ENCODE assay signal across 29 cellular contexts in the genomic region with DNA sequence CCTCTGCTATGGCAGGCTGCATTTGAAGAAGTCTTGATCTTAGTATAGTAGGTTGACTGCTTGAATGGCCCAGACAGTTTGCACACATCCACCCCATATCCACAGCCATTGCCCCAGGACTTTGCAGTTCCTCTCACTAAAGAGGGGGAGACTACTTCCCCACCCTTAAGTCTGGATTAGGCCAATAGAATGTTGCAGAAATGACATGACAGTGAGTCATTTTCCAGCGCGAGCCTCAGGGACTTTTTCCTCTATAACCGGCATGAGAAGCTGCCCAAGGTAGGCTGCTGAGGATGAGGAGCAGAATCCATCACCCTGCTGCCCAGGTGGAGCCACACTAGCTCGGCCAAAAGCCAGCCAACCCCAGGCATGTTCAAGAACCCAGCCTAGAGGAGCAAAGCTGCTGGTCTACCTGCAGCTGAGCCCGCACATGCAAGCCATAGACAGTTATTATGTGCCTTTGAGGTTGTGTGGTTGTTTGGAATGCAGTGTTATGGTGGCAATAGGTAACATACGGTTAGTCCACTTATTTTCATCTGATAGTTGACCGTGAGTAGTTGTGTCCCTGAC.
DNase-seq lines count a peak whose midpoint lies in the region; ATAC-seq, FAIRE-seq and TF ChIP-seq lines count a peak whose summit lies in the region.
"Had no signal": no experiment of that assay in that cellular context is flagged by ENCODE, and none has a peak within 500 bp of the region (broad histone marks: within the 10 kb centered on the region; RNA-seq: fewer than 3 reads in every experiment).

No MANE protein-coding gene starts in this region.

- no peak overlapping the region for H3K27ac ChIP-seq in A549
- no peak overlapping the region for H3K27ac ChIP-seq in heart left ventricle
- H3K27ac ChIP-seq: BLaER1 treated with 17β-estradiol and CSF1 and Interleukin-3, amounts not matched to agents 10 nM and 100 nM; colonic mucosa; right atrium auricular region; tibial nerve; VCaP had no signal

- FAIRE-seq in A549 (lab: Jason Lieb, UNC) (no peak), RCC 7860 (lab: Jason Lieb, UNC) (no peak)
- FAIRE-seq: GM18507 had no signal

- TF ChIP-seq EP300 in A549 (IDR thresholded peaks at IDR 0.05), result no peak

- intact Hi-C loops in heart left ventricle (cut with DNase I), result no loop called here

- H3K4me2 ChIP-seq in A549, result no peak overlapping the region
- H3K4me2 ChIP-seq: BLaER1 treated with 17β-estradiol and CSF1 and Interleukin-3, amounts not matched to agents 10 nM and 100 nM had no signal

- peak; percentile 15 to 33 for DNase-seq in A549 (ENCODE audit: low read depth in 1 of 2, low spot score in 1 of 2)
- peak; percentile 10 for DNase-seq in HK-2 (ENCODE audit: unreplicated experiment)
- DNase-seq in RCC 7860 (ENCODE audit: low spot score), result peak; percentile 24
- peak; percentile 4 for DNase-seq in fibroblast of mammary gland (ENCODE audit: low read depth)
- DNase-seq in C1 segment of cervical spinal cord (lab: John Stamatoyannopoulos, UW), result no peak
- no peak for DNase-seq in heart left ventricle
- no peak for DNase-seq in NCI-H146 (lab: John Stamatoyannopoulos, UW)
- DNase-seq: activated CD4-positive, alpha-beta T cell treated with anti-CD3 and anti-CD28 coated beads, Interleukin-2, amount 10 ng/mL, durations not matched to agents 7 days and 5 days; activated CD8-positive, alpha-beta memory T cell treated with anti-CD3 and anti-CD28 coated beads, Interleukin-2, amount 10 ng/mL, durations not matched to agents 7 days and 5 days; colonic mucosa; H9; KG1; left colon; mesendoderm; naive thymus-derived CD4-positive, alpha-beta T cell; NCI-H1092; NCI-H2029 treated with DMSO at 0.1 percent for 48 hours; NCI-H446 treated with DMSO at 0.1 percent for 48 hours; occipital lobe; stimulated activated CD4-positive, alpha-beta T cell treated with anti-CD3 and anti-CD28 coated beads, Interleukin-4, amount 100 ng/mL, for 24 hours; stimulated activated naive CD8-positive, alpha-beta T cell treated with anti-CD3 and anti-CD28 coated beads, Interleukin-15, Interleukin-2, amounts not matched to agents 100 U/mL and 50 U/mL, for 24 hours; T-helper 2 cell had no signal

- H3K27me3 ChIP-seq in heart left ventricle, result peaks cover 0 to 60% (median 20%) of the 10 kb centered on the region in 9 donors
- H3K27me3 ChIP-seq: colonic mucosa, right atrium auricular region had no signal

- H3K4me3 ChIP-seq in A549 (no peak overlapping the region), fibroblast of mammary gland (ENCODE audit: control insufficient read depth, low read depth, low read length) (no peak overlapping the region), heart left ventricle (no peak overlapping the region)
- H3K4me3 ChIP-seq: BLaER1 treated with 17β-estradiol and CSF1 and Interleukin-3, amounts not matched to agents 10 nM and 100 nM; colonic mucosa; right atrium auricular region; tibial nerve had no signal

- 23% methylated on average over 7 of the region's 7 CpGs for WGBS in A549 (ENCODE audit: missing lambda C conversion rate)
- WGBS in heart left ventricle, 4 donors, result 72 to 86% (median 81%) methylated on average over 5 to 7 of the region's 7 CpGs

- no peak for TF ChIP-seq RAD21 in A549 (conservative IDR thresholded peaks at IDR 0.05 in 1 of 2, IDR thresholded peaks at IDR 0.05 in 1 of 2)

- peaks cover 18% of the 10 kb centered on the region for H3K4me1 ChIP-seq in A549
- H3K4me1 ChIP-seq in heart left ventricle, result no peaks in the 10 kb centered on the region
- H3K4me1 ChIP-seq: colonic mucosa, right atrium auricular region, tibial nerve had no signal

- ATAC-seq in A549 (no peak; a peak in 1 of 6 replicates), heart left ventricle (no peak), GM18858 (IDR thresholded peaks at IDR 0.05; ENCODE audit: unreplicated experiment) (no peak)
- ATAC-seq: activated CD8-positive, alpha-beta memory T cell treated with anti-CD3 and anti-CD28 coated beads, Interleukin-2, amount 10 ng/mL, durations not matched to agents 7 days and 5 days; activated T-helper 17 cell treated with anti-CD3 and anti-CD28 coated beads, Interleukin-2, amount 50 U/mL, for 72 hours; left colon; naive thymus-derived CD4-positive, alpha-beta T cell; stimulated activated naive CD8-positive, alpha-beta T cell treated with anti-CD3 and anti-CD28 coated beads, Interleukin-15, Interleukin-2, amounts not matched to agents 100 U/mL and 50 U/mL, for 24 hours had no signal

- no peak for TF ChIP-seq POLR2A in A549 (IDR thresholded peaks at IDR 0.05; ENCODE audit: low read length)
- TF ChIP-seq POLR2A in heart left ventricle (IDR thresholded peaks at IDR 0.05), result no peak

- CTCF ChIA-PET in A549 (lab: Yijun Ruan, JAX), result interaction anchor here (0.6 to 1.2 kb wide), 4 partner anchors 53 to 506 kb away, joined by 3 read pairs; no protein-coding TSS in a partner anchor

- H3K9me3 ChIP-seq in A549 (no peaks in the 10 kb centered on the region), heart left ventricle (no peaks in the 10 kb centered on the region)
- H3K9me3 ChIP-seq: BLaER1 treated with 17β-estradiol and CSF1 and Interleukin-3, amounts not matched to agents 10 nM and 100 nM; colonic mucosa; right atrium auricular region; tibial nerve had no signal

- H3K36me3 ChIP-seq in heart left ventricle, result no peaks in the 10 kb centered on the region
- H3K36me3 ChIP-seq: BLaER1 treated with 17β-estradiol and CSF1 and Interleukin-3, amounts not matched to agents 10 nM and 100 nM; colonic mucosa; right atrium auricular region; tibial nerve had no signal

- POLR2A ChIA-PET in A549 (lab: Yijun Ruan, JAX), result no interaction called here

- no peak for TF ChIP-seq CTCF in A549 (IDR thresholded peaks at IDR 0.05)
- no peak for TF ChIP-seq CTCF in fibroblast of mammary gland (conservative IDR thresholded peaks at IDR 0.05; ENCODE audit: control insufficient read depth, insufficient read depth, low read depth, low read length)
- TF ChIP-seq CTCF in heart left ventricle (IDR thresholded peaks at IDR 0.05), result no peak

TF ChIP-seq in A549, 52 proteins besides CTCF, POLR2A, EP300 and RAD21:
- no peak for TF ChIP-seq TFCP2L1 (CRISPR knock-in tag; IDR thresholded peaks at IDR 0.05)
- no peak for TF ChIP-seq RARB (CRISPR knock-in tag; IDR thresholded peaks at IDR 0.05)
- no peak for TF ChIP-seq MYC (IDR thresholded peaks at IDR 0.05; ENCODE audit: borderline replicate concordance, low read length)
- no peak for TF ChIP-seq CEBPB (IDR thresholded peaks at IDR 0.05)
- TF ChIP-seq FOXS1 (CRISPR knock-in tag; IDR thresholded peaks at IDR 0.05), result no peak
- no peak for TF ChIP-seq NR3C1 (IDR thresholded peaks at IDR 0.05)
- TF ChIP-seq, protein P1, sequence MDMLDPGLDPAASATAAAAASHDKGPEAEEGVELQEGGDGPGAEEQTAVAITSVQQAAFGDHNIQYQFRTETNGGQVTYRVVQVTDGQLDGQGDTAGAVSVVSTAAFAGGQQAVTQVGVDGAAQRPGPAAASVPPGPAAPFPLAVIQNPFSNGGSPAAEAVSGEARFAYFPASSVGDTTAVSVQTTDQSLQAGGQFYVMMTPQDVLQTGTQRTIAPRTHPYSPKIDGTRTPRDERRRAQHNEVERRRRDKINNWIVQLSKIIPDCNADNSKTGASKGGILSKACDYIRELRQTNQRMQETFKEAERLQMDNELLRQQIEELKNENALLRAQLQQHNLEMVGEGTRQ (IDR thresholded peaks at IDR 0.05), result no peak
- TF ChIP-seq KDM1A (IDR thresholded peaks at IDR 0.05; ENCODE audit: low read depth), result no peak
- no peak for TF ChIP-seq CHD2 (IDR thresholded peaks at IDR 0.05; ENCODE audit: low read length, partially characterized antibody)
- TF ChIP-seq, protein P2, sequence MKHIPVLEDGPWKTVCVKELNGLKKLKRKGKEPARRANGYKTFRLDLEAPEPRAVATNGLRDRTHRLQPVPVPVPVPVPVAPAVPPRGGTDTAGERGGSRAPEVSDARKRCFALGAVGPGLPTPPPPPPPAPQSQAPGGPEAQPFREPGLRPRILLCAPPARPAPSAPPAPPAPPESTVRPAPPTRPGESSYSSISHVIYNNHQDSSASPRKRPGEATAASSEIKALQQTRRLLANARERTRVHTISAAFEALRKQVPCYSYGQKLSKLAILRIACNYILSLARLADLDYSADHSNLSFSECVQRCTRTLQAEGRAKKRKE (CRISPR knock-in tag; IDR thresholded peaks at IDR 0.05; ENCODE audit: low read depth), result no peak
- no peak for TF ChIP-seq BHLHE40 (IDR thresholded peaks at IDR 0.05; ENCODE audit: low read depth, low read length)

Comparison
In these comparisons a context has a peak if more than half of its experiments do, and no peak if none do; other contexts are left out.
1. DNase-seq: peak in A549 (2 of 2), HK-2 (single experiment), RCC 7860 (single experiment) and fibroblast of mammary gland (single experiment); none in C1 segment of cervical spinal cord (0 of 14), heart left ventricle (0 of 5) and NCI-H146 (single experiment).